Comparison of ENCODE assay signal across 9 cellular contexts in the genomic region with DNA sequence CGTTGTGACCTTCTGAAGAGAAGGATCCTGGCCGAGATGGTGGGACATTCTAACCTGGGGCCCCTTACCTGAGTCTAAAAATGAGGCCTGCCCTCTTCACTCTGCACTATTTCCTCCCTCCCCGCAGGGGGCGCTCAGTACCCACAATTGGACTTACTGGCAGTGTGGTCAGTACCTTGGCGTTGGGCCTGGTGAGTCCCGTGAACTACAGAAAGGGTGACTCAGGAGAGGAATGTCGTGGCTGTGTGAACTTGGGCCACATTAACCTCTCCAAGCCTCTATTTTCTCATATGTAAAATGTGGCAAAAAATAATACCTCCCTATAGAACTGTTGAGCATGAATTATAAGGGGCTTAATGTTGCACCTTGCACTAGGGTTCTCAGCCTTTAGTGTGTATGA. TPM values are rescaled to one million over a fixed set of nuclear protein-coding genes. Genes with fewer than 3 reads are reported as not detected.
DNase-seq lines count a peak whose midpoint lies in the region; ATAC-seq and TF ChIP-seq lines count a peak whose summit lies in the region.
"Had no signal": no experiment of that assay in that cellular context is flagged by ENCODE, and none has a peak within 500 bp of the region (broad histone marks: within the 10 kb centered on the region; RNA-seq: fewer than 3 reads in every experiment).

No MANE protein-coding gene starts in this region.

- H3K4me3 ChIP-seq in HFF-Myc (replicated peaks; ENCODE audit: low read depth, low read length): no peak overlapping the region

- peak; percentile 59 for DNase-seq in COR-L47 (lab: John Stamatoyannopoulos, UW)
- DNase-seq in HFF-Myc (ENCODE audit: extremely low read depth, low read depth): peak; percentile 90
- DNase-seq in NCI-H774 (lab: John Stamatoyannopoulos, UW): peak; percentile 84
- peak; percentile 87 for DNase-seq in activated CD8-positive, alpha-beta T cell treated with anti-CD3 and anti-CD28 coated beads for 36 hours
- peak; percentile 60 for DNase-seq in effector CD4-positive, alpha-beta T cell
- DNase-seq in medulla oblongata (ENCODE audit: extremely low spot score): peak; percentile 98
- DNase-seq in stimulated activated CD4-positive, alpha-beta T cell treated with anti-CD3 and anti-CD28 coated beads, TNF-alpha, amount 100 ng/mL, for 4 hours (ENCODE audit: low read depth in 3 of 3): peak; percentile 40 to 51 (median 49)
- no peak for DNase-seq in cortex of kidney (lab: John Stamatoyannopoulos, UW)

- ATAC-seq in activated CD8-positive, alpha-beta T cell treated with anti-CD3 and anti-CD28 coated beads for 36 hours: peak; percentile 57

- no peaks in the 10 kb centered on the region for H3K27me3 Mint-ChIP-seq in activated CD8-positive, alpha-beta T cell treated with anti-CD3 and anti-CD28 coated beads for 36 hours

- CTCF ChIA-PET in activated CD8-positive, alpha-beta T cell treated with anti-CD3 and anti-CD28 coated beads for 36 hours (lab: Charles Lee): interaction anchor here (0.7 to 7.7 kb wide), 20 partner anchors 13 to 222 kb away, joined by 3 to 57 read pairs (median 4); a partner anchor contains a TSS

- intact Hi-C loops in activated CD8-positive, alpha-beta T cell treated with anti-CD3 and anti-CD28 coated beads for 36 hours (cut with micrococcal nuclease): loop anchor here (5.0 to 10.0 kb wide), 2 partner anchors 60 to 142 kb away; no protein-coding TSS in a partner anchor

- H3K36me3 Mint-ChIP-seq in activated CD8-positive, alpha-beta T cell treated with anti-CD3 and anti-CD28 coated beads for 36 hours (ENCODE audit: low read depth): peaks cover 24% of the 10 kb centered on the region

- peak; percentile 86 for TF ChIP-seq CTCF in HFF-Myc (IDR thresholded peaks at IDR 0.05; ENCODE audit: low read depth, low read length, missing control alignments)
- TF ChIP-seq CTCF in activated CD8-positive, alpha-beta T cell treated with anti-CD3 and anti-CD28 coated beads for 36 hours (IDR thresholded peaks at IDR 0.05): peak; percentile 87

- H3K4me1 Mint-ChIP-seq in activated CD8-positive, alpha-beta T cell treated with anti-CD3 and anti-CD28 coated beads for 36 hours (ENCODE audit: low read depth): peaks cover 22% of the 10 kb centered on the region

- no peak overlapping the region for H3K4me3 Mint-ChIP-seq in activated CD8-positive, alpha-beta T cell treated with anti-CD3 and anti-CD28 coated beads for 36 hours

- POLR2A ChIA-PET in activated CD8-positive, alpha-beta T cell treated with anti-CD3 and anti-CD28 coated beads for 36 hours (lab: Charles Lee): interaction anchor here (0.7 to 1.1 kb wide), 2 partner anchors 11 to 32 kb away, joined by 3 read pairs; no protein-coding TSS in a partner anchor

- H3K27ac Mint-ChIP-seq in activated CD8-positive, alpha-beta T cell treated with anti-CD3 and anti-CD28 coated beads for 36 hours: no peak overlapping the region

- no peaks in the 10 kb centered on the region for H3K9me3 Mint-ChIP-seq in activated CD8-positive, alpha-beta T cell treated with anti-CD3 and anti-CD28 coated beads for 36 hours

RNA-seq across cellular contexts. Expression of a gene that starts 3.9 kb away (rescaled TPM):
- 10 to 100 TPM; 39.2 to 40.7 TPM for total RNA-seq in activated CD8-positive, alpha-beta T cell treated with anti-CD3 and anti-CD28 coated beads for 36 hours

RNA-seq across cellular contexts. Expression of a gene that starts 13.8 kb away (rescaled TPM):
- not detected for total RNA-seq in activated CD8-positive, alpha-beta T cell treated with anti-CD3 and anti-CD28 coated beads for 36 hours
- total RNA-seq: T-helper 2 cell treated with Interferon-gamma antibody and Interleukin-4, amounts not matched to agents 100 ng/mL and 5 ng/mL, for 36 hours had no signal

RNA-seq across cellular contexts. Expression of a gene that starts 25.7 kb away (rescaled TPM):
- 1 to 10 TPM; 6.7 to 6.9 TPM for total RNA-seq in activated CD8-positive, alpha-beta T cell treated with anti-CD3 and anti-CD28 coated beads for 36 hours

RNA-seq across cellular contexts. Expression of a gene that starts 50.0 kb away (rescaled TPM):
- not detected for total RNA-seq in activated CD8-positive, alpha-beta T cell treated with anti-CD3 and anti-CD28 coated beads for 36 hours
- total RNA-seq: T-helper 2 cell treated with Interferon-gamma antibody and Interleukin-4, amounts not matched to agents 100 ng/mL and 5 ng/mL, for 36 hours had no signal

RNA-seq across cellular contexts. Expression of a gene that starts 56.5 kb away (rescaled TPM):
- total RNA-seq in activated CD8-positive, alpha-beta T cell treated with anti-CD3 and anti-CD28 coated beads for 36 hours: 10 to 100 TPM; 14.5 to 17.5 TPM
